In the genomic region with DNA sequence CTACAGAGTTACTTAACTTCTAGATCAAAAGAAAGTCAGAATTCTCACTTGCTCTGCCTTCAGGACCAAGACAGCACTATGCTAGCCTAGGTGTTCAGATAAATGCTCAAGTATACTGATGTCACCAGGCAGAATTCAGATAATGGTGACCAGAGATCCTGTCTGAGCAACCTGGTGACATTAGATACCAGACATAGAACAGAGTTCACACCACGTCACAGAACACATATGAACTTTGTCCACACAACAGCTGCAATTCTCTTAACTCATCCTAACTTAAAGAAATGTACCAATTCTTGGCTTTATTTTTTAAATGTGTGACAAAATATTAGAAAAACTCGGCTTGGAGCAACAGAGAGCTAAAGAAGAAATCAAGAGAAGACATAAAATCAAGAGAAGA, we compare ENCODE assay signal across 2 cellular contexts.
A peak's percentile ranks its signal among the peaks of the same experiment; 100 is the strongest.
TF ChIP-seq lines count a peak whose summit lies in the region.

No MANE protein-coding gene starts in this region.

TF ChIP-seq in K562, 482 proteins besides CTCF, POLR2A, EP300 and RAD21:
- TF ChIP-seq CBFA2T3 (IDR thresholded peaks at IDR 0.05), result peak; percentile 22; the same call in 1 of the 2 replicates
- no peak for TF ChIP-seq BDP1 (IDR thresholded peaks at IDR 0.05; ENCODE audit: insufficient read depth, insufficient read length)
- no peak for TF ChIP-seq HDAC1 (IDR thresholded peaks at IDR 0.05)

TF ChIP-seq in HepG2, 621 proteins besides CTCF, POLR2A, EP300 and RAD21 (continues in another document):
- TF ChIP-seq HNF4G (IDR thresholded peaks at IDR 0.05; ENCODE audit: borderline replicate concordance, low read depth, low read length) (0 out of 2 replicates have a peak, but pooled peaks have one; percentile 27), HNF4G (CRISPR knock-in tag; IDR thresholded peaks at IDR 0.05; ENCODE audit: borderline replicate concordance, low read depth) (no peak), ZBTB1 (CRISPR knock-in tag; IDR thresholded peaks at IDR 0.05; ENCODE audit: borderline replicate concordance) (no peak), CREB1 (IDR thresholded peaks at IDR 0.05) (peak; percentile 82), CREB1 (CRISPR knock-in tag; IDR thresholded peaks at IDR 0.05) (peak; percentile 74), SMC3 (IDR thresholded peaks at IDR 0.05; ENCODE audit: low read length) (no peak), ZNF34 (CRISPR knock-in tag; IDR thresholded peaks at IDR 0.05; ENCODE audit: borderline replicate concordance) (no peak), ZSCAN21 (CRISPR knock-in tag; IDR thresholded peaks at IDR 0.05; ENCODE audit: borderline replicate concordance) (no peak), RAD51 (IDR thresholded peaks at IDR 0.05; ENCODE audit: borderline replicate concordance) (no peak), EED (CRISPR knock-in tag; IDR thresholded peaks at IDR 0.05) (no peak), PHB2 (IDR thresholded peaks at IDR 0.05; ENCODE audit: partially characterized antibody) (no peak), NONO (IDR thresholded peaks at IDR 0.05) (no peak), NONO (CRISPR knock-in tag; conservative IDR thresholded peaks at IDR 0.05) (no peak), ZNF775 (CRISPR knock-in tag; IDR thresholded peaks at IDR 0.05; ENCODE audit: borderline replicate concordance) (no peak), NCOA1 (CRISPR knock-in tag; IDR thresholded peaks at IDR 0.05) (no peak), RFX1 (IDR thresholded peaks at IDR 0.05) (no peak), ZNF780A (CRISPR knock-in tag; IDR thresholded peaks at IDR 0.05) (no peak), YEATS4 (CRISPR knock-in tag; IDR thresholded peaks at IDR 0.05; ENCODE audit: borderline replicate concordance) (no peak), NCOA5 (CRISPR knock-in tag; IDR thresholded peaks at IDR 0.05) (no peak), ZNF3 (CRISPR knock-in tag; IDR thresholded peaks at IDR 0.05) (no peak), FIP1L1 (IDR thresholded peaks at IDR 0.05; ENCODE audit: borderline replicate concordance, insufficient read depth, low read depth, low read length) (no peak), MYNN (CRISPR knock-in tag; IDR thresholded peaks at IDR 0.05; ENCODE audit: low read depth) (no peak), TOE1 (CRISPR knock-in tag; IDR thresholded peaks at IDR 0.05) (no peak), ZNF678 (CRISPR knock-in tag; IDR thresholded peaks at IDR 0.05) (no peak), ZEB1 (IDR thresholded peaks at IDR 0.05; ENCODE audit: insufficient replicate concordance, low read depth) (no peak), ZNF749 (CRISPR knock-in tag; IDR thresholded peaks at IDR 0.05; ENCODE audit: borderline replicate concordance) (no peak), ZNF549 (CRISPR knock-in tag; IDR thresholded peaks at IDR 0.05) (no peak), ZBTB21 (CRISPR knock-in tag; IDR thresholded peaks at IDR 0.05) (peak; percentile 32; the same call in 1 of the 2 replicates), CREM (IDR thresholded peaks at IDR 0.05) (peak; percentile 52; the same call in 1 of the 2 replicates), CREM (CRISPR knock-in tag; IDR thresholded peaks at IDR 0.05) (no peak), ATAD3A (CRISPR knock-in tag; IDR thresholded peaks at IDR 0.05) (no peak), CEBPG (CRISPR knock-in tag; IDR thresholded peaks at IDR 0.05) (peak; percentile 20; the same call in 1 of the 2 replicates), ZNF557 (CRISPR knock-in tag; IDR thresholded peaks at IDR 0.05) (no peak), ZNF570 (CRISPR knock-in tag; IDR thresholded peaks at IDR 0.05; ENCODE audit: borderline replicate concordance) (no peak), ZNF205 (CRISPR knock-in tag; IDR thresholded peaks at IDR 0.05) (no peak)
- TF ChIP-seq, protein P1, sequence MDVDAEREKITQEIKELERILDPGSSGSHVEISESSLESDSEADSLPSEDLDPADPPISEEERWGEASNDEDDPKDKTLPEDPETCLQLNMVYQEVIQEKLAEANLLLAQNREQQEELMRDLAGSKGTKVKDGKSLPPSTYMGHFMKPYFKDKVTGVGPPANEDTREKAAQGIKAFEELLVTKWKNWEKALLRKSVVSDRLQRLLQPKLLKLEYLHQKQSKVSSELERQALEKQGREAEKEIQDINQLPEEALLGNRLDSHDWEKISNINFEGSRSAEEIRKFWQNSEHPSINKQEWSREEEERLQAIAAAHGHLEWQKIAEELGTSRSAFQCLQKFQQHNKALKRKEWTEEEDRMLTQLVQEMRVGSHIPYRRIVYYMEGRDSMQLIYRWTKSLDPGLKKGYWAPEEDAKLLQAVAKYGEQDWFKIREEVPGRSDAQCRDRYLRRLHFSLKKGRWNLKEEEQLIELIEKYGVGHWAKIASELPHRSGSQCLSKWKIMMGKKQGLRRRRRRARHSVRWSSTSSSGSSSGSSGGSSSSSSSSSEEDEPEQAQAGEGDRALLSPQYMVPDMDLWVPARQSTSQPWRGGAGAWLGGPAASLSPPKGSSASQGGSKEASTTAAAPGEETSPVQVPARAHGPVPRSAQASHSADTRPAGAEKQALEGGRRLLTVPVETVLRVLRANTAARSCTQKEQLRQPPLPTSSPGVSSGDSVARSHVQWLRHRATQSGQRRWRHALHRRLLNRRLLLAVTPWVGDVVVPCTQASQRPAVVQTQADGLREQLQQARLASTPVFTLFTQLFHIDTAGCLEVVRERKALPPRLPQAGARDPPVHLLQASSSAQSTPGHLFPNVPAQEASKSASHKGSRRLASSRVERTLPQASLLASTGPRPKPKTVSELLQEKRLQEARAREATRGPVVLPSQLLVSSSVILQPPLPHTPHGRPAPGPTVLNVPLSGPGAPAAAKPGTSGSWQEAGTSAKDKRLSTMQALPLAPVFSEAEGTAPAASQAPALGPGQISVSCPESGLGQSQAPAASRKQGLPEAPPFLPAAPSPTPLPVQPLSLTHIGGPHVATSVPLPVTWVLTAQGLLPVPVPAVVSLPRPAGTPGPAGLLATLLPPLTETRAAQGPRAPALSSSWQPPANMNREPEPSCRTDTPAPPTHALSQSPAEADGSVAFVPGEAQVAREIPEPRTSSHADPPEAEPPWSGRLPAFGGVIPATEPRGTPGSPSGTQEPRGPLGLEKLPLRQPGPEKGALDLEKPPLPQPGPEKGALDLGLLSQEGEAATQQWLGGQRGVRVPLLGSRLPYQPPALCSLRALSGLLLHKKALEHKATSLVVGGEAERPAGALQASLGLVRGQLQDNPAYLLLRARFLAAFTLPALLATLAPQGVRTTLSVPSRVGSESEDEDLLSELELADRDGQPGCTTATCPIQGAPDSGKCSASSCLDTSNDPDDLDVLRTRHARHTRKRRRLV (CRISPR knock-in tag; IDR thresholded peaks at IDR 0.05), result no peak
- TF ChIP-seq, protein P2, sequence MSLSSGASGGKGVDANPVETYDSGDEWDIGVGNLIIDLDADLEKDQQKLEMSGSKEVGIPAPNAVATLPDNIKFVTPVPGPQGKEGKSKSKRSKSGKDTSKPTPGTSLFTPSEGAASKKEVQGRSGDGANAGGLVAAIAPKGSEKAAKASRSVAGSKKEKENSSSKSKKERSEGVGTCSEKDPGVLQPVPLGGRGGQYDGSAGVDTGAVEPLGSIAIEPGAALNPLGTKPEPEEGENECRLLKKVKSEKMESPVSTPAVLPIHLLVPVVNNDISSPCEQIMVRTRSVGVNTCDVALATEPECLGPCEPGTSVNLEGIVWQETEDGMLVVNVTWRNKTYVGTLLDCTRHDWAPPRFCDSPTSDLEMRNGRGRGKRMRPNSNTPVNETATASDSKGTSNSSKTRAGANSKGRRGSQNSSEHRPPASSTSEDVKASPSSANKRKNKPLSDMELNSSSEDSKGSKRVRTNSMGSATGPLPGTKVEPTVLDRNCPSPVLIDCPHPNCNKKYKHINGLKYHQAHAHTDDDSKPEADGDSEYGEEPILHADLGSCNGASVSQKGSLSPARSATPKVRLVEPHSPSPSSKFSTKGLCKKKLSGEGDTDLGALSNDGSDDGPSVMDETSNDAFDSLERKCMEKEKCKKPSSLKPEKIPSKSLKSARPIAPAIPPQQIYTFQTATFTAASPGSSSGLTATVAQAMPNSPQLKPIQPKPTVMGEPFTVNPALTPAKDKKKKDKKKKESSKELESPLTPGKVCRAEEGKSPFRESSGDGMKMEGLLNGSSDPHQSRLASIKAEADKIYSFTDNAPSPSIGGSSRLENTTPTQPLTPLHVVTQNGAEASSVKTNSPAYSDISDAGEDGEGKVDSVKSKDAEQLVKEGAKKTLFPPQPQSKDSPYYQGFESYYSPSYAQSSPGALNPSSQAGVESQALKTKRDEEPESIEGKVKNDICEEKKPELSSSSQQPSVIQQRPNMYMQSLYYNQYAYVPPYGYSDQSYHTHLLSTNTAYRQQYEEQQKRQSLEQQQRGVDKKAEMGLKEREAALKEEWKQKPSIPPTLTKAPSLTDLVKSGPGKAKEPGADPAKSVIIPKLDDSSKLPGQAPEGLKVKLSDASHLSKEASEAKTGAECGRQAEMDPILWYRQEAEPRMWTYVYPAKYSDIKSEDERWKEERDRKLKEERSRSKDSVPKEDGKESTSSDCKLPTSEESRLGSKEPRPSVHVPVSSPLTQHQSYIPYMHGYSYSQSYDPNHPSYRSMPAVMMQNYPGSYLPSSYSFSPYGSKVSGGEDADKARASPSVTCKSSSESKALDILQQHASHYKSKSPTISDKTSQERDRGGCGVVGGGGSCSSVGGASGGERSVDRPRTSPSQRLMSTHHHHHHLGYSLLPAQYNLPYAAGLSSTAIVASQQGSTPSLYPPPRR (CRISPR knock-in tag; IDR thresholded peaks at IDR 0.05; ENCODE audit: borderline replicate concordance), result no peak
- TF ChIP-seq, protein P3, sequence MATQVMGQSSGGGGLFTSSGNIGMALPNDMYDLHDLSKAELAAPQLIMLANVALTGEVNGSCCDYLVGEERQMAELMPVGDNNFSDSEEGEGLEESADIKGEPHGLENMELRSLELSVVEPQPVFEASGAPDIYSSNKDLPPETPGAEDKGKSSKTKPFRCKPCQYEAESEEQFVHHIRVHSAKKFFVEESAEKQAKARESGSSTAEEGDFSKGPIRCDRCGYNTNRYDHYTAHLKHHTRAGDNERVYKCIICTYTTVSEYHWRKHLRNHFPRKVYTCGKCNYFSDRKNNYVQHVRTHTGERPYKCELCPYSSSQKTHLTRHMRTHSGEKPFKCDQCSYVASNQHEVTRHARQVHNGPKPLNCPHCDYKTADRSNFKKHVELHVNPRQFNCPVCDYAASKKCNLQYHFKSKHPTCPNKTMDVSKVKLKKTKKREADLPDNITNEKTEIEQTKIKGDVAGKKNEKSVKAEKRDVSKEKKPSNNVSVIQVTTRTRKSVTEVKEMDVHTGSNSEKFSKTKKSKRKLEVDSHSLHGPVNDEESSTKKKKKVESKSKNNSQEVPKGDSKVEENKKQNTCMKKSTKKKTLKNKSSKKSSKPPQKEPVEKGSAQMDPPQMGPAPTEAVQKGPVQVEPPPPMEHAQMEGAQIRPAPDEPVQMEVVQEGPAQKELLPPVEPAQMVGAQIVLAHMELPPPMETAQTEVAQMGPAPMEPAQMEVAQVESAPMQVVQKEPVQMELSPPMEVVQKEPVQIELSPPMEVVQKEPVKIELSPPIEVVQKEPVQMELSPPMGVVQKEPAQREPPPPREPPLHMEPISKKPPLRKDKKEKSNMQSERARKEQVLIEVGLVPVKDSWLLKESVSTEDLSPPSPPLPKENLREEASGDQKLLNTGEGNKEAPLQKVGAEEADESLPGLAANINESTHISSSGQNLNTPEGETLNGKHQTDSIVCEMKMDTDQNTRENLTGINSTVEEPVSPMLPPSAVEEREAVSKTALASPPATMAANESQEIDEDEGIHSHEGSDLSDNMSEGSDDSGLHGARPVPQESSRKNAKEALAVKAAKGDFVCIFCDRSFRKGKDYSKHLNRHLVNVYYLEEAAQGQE (IDR thresholded peaks at IDR 0.05; ENCODE audit: borderline replicate concordance in 1 of 2, low read depth in 1 of 2, low read length in 2 of 2), result no peak
- TF ChIP-seq, protein P4, sequence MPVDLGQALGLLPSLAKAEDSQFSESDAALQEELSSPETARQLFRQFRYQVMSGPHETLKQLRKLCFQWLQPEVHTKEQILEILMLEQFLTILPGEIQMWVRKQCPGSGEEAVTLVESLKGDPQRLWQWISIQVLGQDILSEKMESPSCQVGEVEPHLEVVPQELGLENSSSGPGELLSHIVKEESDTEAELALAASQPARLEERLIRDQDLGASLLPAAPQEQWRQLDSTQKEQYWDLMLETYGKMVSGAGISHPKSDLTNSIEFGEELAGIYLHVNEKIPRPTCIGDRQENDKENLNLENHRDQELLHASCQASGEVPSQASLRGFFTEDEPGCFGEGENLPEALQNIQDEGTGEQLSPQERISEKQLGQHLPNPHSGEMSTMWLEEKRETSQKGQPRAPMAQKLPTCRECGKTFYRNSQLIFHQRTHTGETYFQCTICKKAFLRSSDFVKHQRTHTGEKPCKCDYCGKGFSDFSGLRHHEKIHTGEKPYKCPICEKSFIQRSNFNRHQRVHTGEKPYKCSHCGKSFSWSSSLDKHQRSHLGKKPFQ (CRISPR knock-in tag; IDR thresholded peaks at IDR 0.05; ENCODE audit: insufficient replicate concordance), result peak; percentile 65
- TF ChIP-seq, protein P5, sequence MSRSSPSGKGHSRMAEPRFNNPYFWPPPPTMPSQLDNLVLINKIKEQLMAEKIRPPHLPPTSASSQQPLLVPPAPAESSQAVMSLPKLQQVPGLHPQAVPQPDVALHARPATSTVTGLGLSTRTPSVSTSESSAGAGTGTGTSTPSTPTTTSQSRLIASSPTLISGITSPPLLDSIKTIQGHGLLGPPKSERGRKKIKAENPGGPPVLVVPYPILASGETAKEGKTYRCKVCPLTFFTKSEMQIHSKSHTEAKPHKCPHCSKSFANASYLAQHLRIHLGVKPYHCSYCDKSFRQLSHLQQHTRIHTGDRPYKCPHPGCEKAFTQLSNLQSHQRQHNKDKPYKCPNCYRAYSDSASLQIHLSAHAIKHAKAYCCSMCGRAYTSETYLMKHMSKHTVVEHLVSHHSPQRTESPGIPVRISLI (CRISPR knock-in tag; IDR thresholded peaks at IDR 0.05; ENCODE audit: borderline replicate concordance), result no peak
- TF ChIP-seq, protein P6, sequence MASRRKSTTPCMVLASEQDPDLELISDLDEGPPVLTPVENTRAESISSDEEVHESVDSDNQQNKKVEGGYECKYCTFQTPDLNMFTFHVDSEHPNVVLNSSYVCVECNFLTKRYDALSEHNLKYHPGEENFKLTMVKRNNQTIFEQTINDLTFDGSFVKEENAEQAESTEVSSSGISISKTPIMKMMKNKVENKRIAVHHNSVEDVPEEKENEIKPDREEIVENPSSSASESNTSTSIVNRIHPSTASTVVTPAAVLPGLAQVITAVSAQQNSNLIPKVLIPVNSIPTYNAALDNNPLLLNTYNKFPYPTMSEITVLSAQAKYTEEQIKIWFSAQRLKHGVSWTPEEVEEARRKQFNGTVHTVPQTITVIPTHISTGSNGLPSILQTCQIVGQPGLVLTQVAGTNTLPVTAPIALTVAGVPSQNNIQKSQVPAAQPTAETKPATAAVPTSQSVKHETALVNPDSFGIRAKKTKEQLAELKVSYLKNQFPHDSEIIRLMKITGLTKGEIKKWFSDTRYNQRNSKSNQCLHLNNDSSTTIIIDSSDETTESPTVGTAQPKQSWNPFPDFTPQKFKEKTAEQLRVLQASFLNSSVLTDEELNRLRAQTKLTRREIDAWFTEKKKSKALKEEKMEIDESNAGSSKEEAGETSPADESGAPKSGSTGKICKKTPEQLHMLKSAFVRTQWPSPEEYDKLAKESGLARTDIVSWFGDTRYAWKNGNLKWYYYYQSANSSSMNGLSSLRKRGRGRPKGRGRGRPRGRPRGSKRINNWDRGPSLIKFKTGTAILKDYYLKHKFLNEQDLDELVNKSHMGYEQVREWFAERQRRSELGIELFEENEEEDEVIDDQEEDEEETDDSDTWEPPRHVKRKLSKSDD (CRISPR knock-in tag; IDR thresholded peaks at IDR 0.05; ENCODE audit: low read depth), result no peak
